In the genomic region with DNA sequence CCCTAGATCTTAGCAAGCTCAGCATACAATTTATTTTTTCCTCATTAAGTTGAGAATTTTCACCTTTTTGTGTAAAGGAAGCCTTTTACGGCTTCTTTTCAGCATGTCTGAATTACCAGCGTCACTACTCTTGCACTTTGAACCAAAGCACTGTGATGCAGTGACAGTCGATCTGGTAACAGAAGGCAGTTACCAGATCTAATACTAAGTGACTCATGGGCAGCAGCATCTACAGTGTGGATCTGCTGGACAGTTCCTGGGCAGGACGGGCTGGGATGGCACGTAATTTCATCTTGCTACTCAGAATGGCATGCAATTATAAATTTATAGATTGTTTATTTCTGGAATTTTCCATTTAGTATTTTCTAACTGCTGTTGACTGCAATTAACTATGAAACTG, we compare ENCODE assay signal across 20 cellular contexts. TPM values are rescaled to one million over a fixed set of nuclear protein-coding genes. Genes with fewer than 3 reads are reported as not detected.
"Had no signal": no experiment of that assay in that cellular context is flagged by ENCODE, and none has a peak within 500 bp of the region (broad histone marks: within the 10 kb centered on the region; RNA-seq: fewer than 3 reads in every experiment).

No MANE protein-coding gene starts in this region.

- H3K27me3 ChIP-seq: brain microvascular endothelial cell, neural progenitor cell, pancreas, thyroid gland, uterus had no signal

- H3K27ac ChIP-seq: brain microvascular endothelial cell, lower lobe of right lung, neural progenitor cell, pancreas, thyroid gland, uterus had no signal

- H3K9ac ChIP-seq: neural progenitor cell had no signal

- H3K9me3 Mint-ChIP-seq: activated naive CD4-positive, alpha-beta T cell treated with anti-CD3 and anti-CD28 coated beads, Interleukin-2, amount 50 U/mL, for 72 hours; activated T-cell treated with anti-CD3 and anti-CD28 coated beads, Interleukin-2, amount 50 U/mL, for 24 hours; dendritic cell treated with granulocyte-macrophage colony-stimulating factor and Interleukin-4, amounts not matched to agents 40 ng/mL and 50 ng/mL, for 4 days; effector memory CD8-positive, alpha-beta T cell; mesothelial cell of epicardium; neural progenitor cell had no signal

- H3K9me3 ChIP-seq: lower lobe of right lung, pancreas, thyroid gland, uterus had no signal

- H3K4me1 ChIP-seq: lower lobe of right lung, neural progenitor cell, pancreas, thyroid gland, uterus had no signal

- H3K36me3 Mint-ChIP-seq: activated CD8-positive, alpha-beta memory T cell treated with anti-CD3 and anti-CD28 coated beads, Interleukin-2, amount 10 ng/mL, durations not matched to agents 7 days and 5 days; activated naive CD4-positive, alpha-beta T cell treated with anti-CD3 and anti-CD28 coated beads, Interleukin-2, amount 50 U/mL, for 72 hours; mesothelial cell of epicardium; neural progenitor cell had no signal

- H3K4me2 ChIP-seq: neural progenitor cell had no signal

- DNase-seq: activated CD4-positive, alpha-beta T cell treated with anti-CD3 and anti-CD28 coated beads, Interleukin-2, amount 50 U/mL, for 48 hours; activated CD4-positive, CD25-positive, alpha-beta regulatory T cell treated with anti-CD3 and anti-CD28 coated beads, Interleukin-2, amount 50 U/mL, for 72 hours; activated CD8-positive, alpha-beta memory T cell treated with anti-CD3 and anti-CD28 coated beads, Interleukin-2, amount 10 ng/mL, durations not matched to agents 7 days and 5 days; activated effector memory CD4-positive, alpha-beta T cell treated with anti-CD3 and anti-CD28 coated beads, Interleukin-2, amount 50 U/mL, for 16 hours; activated T-cell treated with anti-CD3 and anti-CD28 coated beads, Interleukin-2, amount 50 U/mL, for 24 hours; brain microvascular endothelial cell; cerebellar nuclear complex; effector memory CD8-positive, alpha-beta T cell; hypothalamus; kidney glomerular epithelial cell; lower lobe of right lung; pancreas; thyroid gland; uterus had no signal

- H3K4me1 Mint-ChIP-seq: activated CD8-positive, alpha-beta memory T cell treated with anti-CD3 and anti-CD28 coated beads, Interleukin-2, amount 10 ng/mL, durations not matched to agents 7 days and 5 days; mesothelial cell of epicardium; neural progenitor cell had no signal

- H3K27ac Mint-ChIP-seq: activated CD8-positive, alpha-beta memory T cell treated with anti-CD3 and anti-CD28 coated beads, Interleukin-2, amount 10 ng/mL, durations not matched to agents 7 days and 5 days; activated naive CD4-positive, alpha-beta T cell treated with anti-CD3 and anti-CD28 coated beads, Interleukin-2, amount 50 U/mL, for 72 hours; activated T-cell treated with anti-CD3 and anti-CD28 coated beads, Interleukin-2, amount 50 U/mL, for 24 hours; dendritic cell treated with granulocyte-macrophage colony-stimulating factor and Interleukin-4, amounts not matched to agents 40 ng/mL and 50 ng/mL, for 4 days; effector memory CD8-positive, alpha-beta T cell; mesothelial cell of epicardium; neural progenitor cell had no signal

- H3K4me3 ChIP-seq: lower lobe of right lung, neural progenitor cell, pancreas, thyroid gland, uterus had no signal

- H2AFZ ChIP-seq: neural progenitor cell had no signal

- H3K4me3 Mint-ChIP-seq: activated CD8-positive, alpha-beta memory T cell treated with anti-CD3 and anti-CD28 coated beads, Interleukin-2, amount 10 ng/mL, durations not matched to agents 7 days and 5 days; activated T-cell treated with anti-CD3 and anti-CD28 coated beads, Interleukin-2, amount 50 U/mL, for 24 hours; dendritic cell treated with granulocyte-macrophage colony-stimulating factor and Interleukin-4, amounts not matched to agents 40 ng/mL and 50 ng/mL, for 4 days; effector memory CD8-positive, alpha-beta T cell; mesothelial cell of epicardium; neural progenitor cell had no signal

- H3K36me3 ChIP-seq: brain microvascular endothelial cell, lower lobe of right lung, neural progenitor cell, pancreas, thyroid gland, uterus had no signal

RNA-seq across cellular contexts. Expression of a gene that starts 12.0 kb away (rescaled TPM):
- total RNA-seq: activated CD8-positive, alpha-beta memory T cell treated with anti-CD3 and anti-CD28 coated beads, Interleukin-2, amount 10 ng/mL, durations not matched to agents 7 days and 5 days; epithelial cell of proximal tubule; glomerular endothelial cell had no signal
